ENCODE assay signal across 9 cellular contexts in genomic region chr12:109461846-109462766, GRCh38. TPM values are rescaled to one million over a fixed set of nuclear protein-coding genes. Genes with fewer than 3 reads are reported as not detected.
DNase-seq lines count a peak whose midpoint lies in the region; FAIRE-seq and TF ChIP-seq lines count a peak whose summit lies in the region.
"Had no signal": no experiment of that assay in that cellular context is flagged by ENCODE, and none has a peak within 500 bp of the region (broad histone marks: within the 10 kb centered on the region; RNA-seq: fewer than 3 reads in every experiment).

No MANE protein-coding gene starts in this region.

- H3K4me3 ChIP-seq in kidney (ENCODE audit: low read length in 2 of 2) (peak overlapping the region in 1 of 2 donors; percentile 10), spleen (no peak overlapping the region)

- CTCF ChIA-PET in MCF 10A (lab: Yijun Ruan, JAX), result interaction anchor here (0.5 to 2.3 kb wide), 10 partner anchors 9 to 351 kb away, joined by 3 to 13 read pairs (median 3); partner anchors contain the start of gene KCTD10

- peak overlapping the region; percentile 41 for H3K4me3 Mint-ChIP-seq in MCF 10A (ENCODE audit: unreplicated experiment)

- intact Hi-C loops in MCF 10A (cut with micrococcal nuclease), result loop anchor here (1.0 to 2.0 kb wide), 2 partner anchors 15 to 30 kb away; partner anchors contain the start of genes KCTD10 and UBE3B
- intact Hi-C loops in kidney (cut with DNase I), result no loop called here
- intact Hi-C loops in spleen (cut with DNase I; ENCODE audit: low total_unique reads), result no loop called here

- no peaks in the 10 kb centered on the region for H3K27me3 Mint-ChIP-seq in MCF 10A (ENCODE audit: insufficient read depth, unreplicated experiment)

- DNase-seq in NOMO-1 treated with DMSO at 0.1 percent for 48 hours (lab: John Stamatoyannopoulos, UW; ENCODE audit: unreplicated experiment) (peak; percentile 4), NOMO-1 treated with dmso at 0.1 percent for 144 hours (lab: John Stamatoyannopoulos, UW; ENCODE audit: unreplicated experiment) (no peak), MCF 10A (ENCODE audit: unreplicated experiment) (peak; percentile 94), kidney (peak; percentile 97), spleen (peak; percentile 82), NCI-H2196 treated with DMSO at 0.1 percent for 48 hours (lab: John Stamatoyannopoulos, UW; ENCODE audit: unreplicated experiment) (no peak), DMS153 treated with DMSO at 0.1 percent for 48 hours (lab: John Stamatoyannopoulos, UW; ENCODE audit: unreplicated experiment) (no peak), DMS 273 treated with DMSO at 0.1 percent for 48 hours (lab: John Stamatoyannopoulos, UW) (no peak)
- DNase-seq: DND-41 had no signal

- no peaks in the 10 kb centered on the region for H3K27me3 ChIP-seq in spleen (replicated peaks in 1 of 7)

- H3K9me3 ChIP-seq in kidney (ENCODE audit: control insufficient read depth in 1 of 2, low read length in 2 of 2) (no peaks in the 10 kb centered on the region), spleen (no peaks in the 10 kb centered on the region)

- no peak for TF ChIP-seq POLR2A in spleen (IDR thresholded peaks at IDR 0.05)

- H3K36me3 Mint-ChIP-seq in MCF 10A (ENCODE audit: insufficient read depth, unreplicated experiment), result peaks cover 59% of the 10 kb centered on the region

- no peak for FAIRE-seq in kidney (lab: Jason Lieb, UNC)

- TF ChIP-seq CTCF in MCF 10A (IDR thresholded peaks at IDR 0.05; ENCODE audit: unreplicated experiment) (no peak), kidney (IDR thresholded peaks at IDR 0.05; ENCODE audit: borderline replicate concordance, extremely low read depth, insufficient read depth) (no peak), spleen (IDR thresholded peaks at IDR 0.05 in 8 of 11, conservative IDR thresholded peaks at IDR 0.05 in 3 of 11) (no peak)

- POLR2A ChIA-PET in MCF 10A (lab: Yijun Ruan, JAX), result interaction anchor here (0.5 to 6.0 kb wide), 14 partner anchors 9 to 537 kb away, joined by 3 to 130 read pairs (median 4); partner anchors contain the start of genes ANKRD13A, KCTD10, MMAB and MVK

- peak overlapping the region; percentile 97 for H3K27ac Mint-ChIP-seq in MCF 10A (ENCODE audit: low read depth, unreplicated experiment)

- H3K9ac ChIP-seq in kidney (ENCODE audit: low read length in 2 of 2), result peak overlapping the region in 1 of 2 donors; percentile 70

- H3K27ac ChIP-seq in kidney (ENCODE audit: low read depth in 2 of 2, low read length in 2 of 2) (peak overlapping the region; percentile 82 to 97), spleen (peak overlapping the region; percentile 48 to 87 (median 82))

- no TSS peak for BruUV-seq in MCF 10A (replicated peaks; lab: Mats Ljungman, UMichigan)

- H3K4me1 ChIP-seq in kidney (ENCODE audit: control insufficient read depth in 1 of 2, insufficient read depth in 1 of 2, low read depth in 1 of 2, low read length in 2 of 2) (peaks cover 45 to 62% of the 10 kb centered on the region in 2 donors), spleen (peaks cover 45 to 100% (median 72%) of the 10 kb centered on the region in 6 donors)

- peaks cover 12 to 28% of the 10 kb centered on the region in 2 donors for H3K36me3 ChIP-seq in kidney (ENCODE audit: control insufficient read depth in 1 of 2, insufficient read depth in 2 of 2, low read length in 2 of 2)
- H3K36me3 ChIP-seq in spleen, result peaks cover 0 to 78% (median 31%) of the 10 kb centered on the region in 6 donors

- WGBS in spleen, 5 donors, result 69 to 87% (median 71%) methylated on average over 13 of the region's 13 CpGs

- H3K9me3 Mint-ChIP-seq in MCF 10A (ENCODE audit: unreplicated experiment), result no peaks in the 10 kb centered on the region

- peaks cover 52% of the 10 kb centered on the region for H3K4me1 Mint-ChIP-seq in MCF 10A (ENCODE audit: insufficient read depth, unreplicated experiment)

RNA-seq across cellular contexts. Expression of gene KCTD10, which starts 15.0 kb away (rescaled TPM):
- total RNA-seq in MCF 10A (2022), result 44.9 and 45.7 TPM in 2 replicates
- total RNA-seq in kidney, result 72.1 TPM
- polyA plus RNA-seq in kidney (ENCODE audit: insufficient read depth, low read depth, low replicate concordance), result 23.6 TPM
- total RNA-seq in spleen, result 10 to 100 TPM; 43.4 to 72.5 (median 49.9) TPM
- 10 to 100 TPM; 10.4 to 20.6 (median 11.7) TPM for polyA plus RNA-seq in spleen

RNA-seq across cellular contexts. Expression of gene UBE3B, which starts 15.3 kb away (rescaled TPM):
- 38.6 and 40.0 TPM in 2 replicates for total RNA-seq in MCF 10A (2022)
- 44.3 TPM for total RNA-seq in kidney
- 13.9 TPM for polyA plus RNA-seq in kidney (ENCODE audit: insufficient read depth, low read depth, low replicate concordance)
- total RNA-seq in spleen, result 10 to 100 TPM; 33.1 to 63.1 (median 43.1) TPM
- 1 to 10 TPM; 5.7 to 9.2 (median 6.9) TPM for polyA plus RNA-seq in spleen

Comparison
In these comparisons a context has a peak if more than half of its experiments do, and no peak if none do; other contexts are left out.
1. DNase-seq: peak in NOMO-1 treated with DMSO at 0.1 percent for 48 hours (single experiment), MCF 10A (single experiment), kidney (single experiment) and spleen (single experiment); none in NOMO-1 treated with dmso at 0.1 percent for 144 hours (single experiment), NCI-H2196 treated with DMSO at 0.1 percent for 48 hours (single experiment), DMS153 treated with DMSO at 0.1 percent for 48 hours (single experiment) and DMS 273 treated with DMSO at 0.1 percent for 48 hours (single experiment).